8 cellular contexts compared by ENCODE assay signal in genomic region chr3:192409838-192410683, GRCh38.
A peak's percentile ranks its signal among the peaks of the same experiment; 100 is the strongest.
DNase-seq lines count a peak whose midpoint lies in the region; ATAC-seq lines count a peak whose summit lies in the region.

No MANE protein-coding gene starts in this region.

- POLR2A ChIA-PET in T-cell (lab: Charles Lee) = interaction anchor here in 1 of 2 donors (0.5 kb wide), 1 partner anchor 11 kb away, joined by 4 read pairs; no protein-coding TSS in a partner anchor

- H3K4me3 Mint-ChIP-seq in activated T-cell treated with anti-CD3 and anti-CD28 coated beads, Interleukin-2, amount 50 U/mL, for 24 hours = no peak overlapping the region
- no peak overlapping the region for H3K4me3 Mint-ChIP-seq in T-cell

- H3K27me3 Mint-ChIP-seq in activated T-cell treated with anti-CD3 and anti-CD28 coated beads, Interleukin-2, amount 50 U/mL, for 24 hours = peaks cover 53% of the 10 kb centered on the region
- H3K27me3 Mint-ChIP-seq in T-cell = peaks cover 46 to 48% of the 10 kb centered on the region in 2 donors

- DNase-seq in HuH-7.5 (ENCODE audit: low spot score) (peak; percentile 56), ecto neural progenitor cell (ENCODE audit: low spot score) (peak; percentile 55), T-cell (no peak), left colon (no peak), SIG-M5 (lab: John Stamatoyannopoulos, UW) (no peak)
- no peak for DNase-seq in activated T-cell treated with anti-CD3 and anti-CD28 coated beads, Interleukin-2, amount 50 U/mL, for 24 hours

- H3K36me3 ChIP-seq in mesodermal cell (ENCODE audit: control insufficient read depth, insufficient read depth, low read length) = no peaks in the 10 kb centered on the region

- no peak overlapping the region for H3K27ac ChIP-seq in mesodermal cell (ENCODE audit: low read depth, low read length, severe bottlenecking)

- CTCF ChIA-PET in T-cell (lab: Charles Lee) = interaction anchor here in 1 of 2 donors (0.6 kb wide), 1 partner anchor 19 kb away, joined by 3 read pairs; no protein-coding TSS in a partner anchor

- no peaks in the 10 kb centered on the region for H3K9me3 Mint-ChIP-seq in activated T-cell treated with anti-CD3 and anti-CD28 coated beads, Interleukin-2, amount 50 U/mL, for 24 hours
- H3K9me3 Mint-ChIP-seq in T-cell = no peaks in the 10 kb centered on the region

- no peaks in the 10 kb centered on the region for H3K36me3 Mint-ChIP-seq in activated T-cell treated with anti-CD3 and anti-CD28 coated beads, Interleukin-2, amount 50 U/mL, for 24 hours (ENCODE audit: low read depth)
- H3K36me3 Mint-ChIP-seq in T-cell = no peaks in the 10 kb centered on the region

- WGBS in mesodermal cell (ENCODE audit: insufficient coverage in 2 of 2), 2 experiments = 2 to 3% methylated on average over 38 to 42 of the region's 53 CpGs

- ATAC-seq in GM18861 (IDR thresholded peaks at IDR 0.05; ENCODE audit: unreplicated experiment) = peak; percentile 7
- no peak for ATAC-seq in T-cell (replicated peaks in 1 of 4)
- ATAC-seq in left colon = no peak

- H3K4me3 ChIP-seq in mesodermal cell (ENCODE audit: extremely low read depth, insufficient read depth, low read length, poor library complexity, severe bottlenecking) = peak overlapping the region; percentile 53

- H3K4me1 Mint-ChIP-seq in activated T-cell treated with anti-CD3 and anti-CD28 coated beads, Interleukin-2, amount 50 U/mL, for 24 hours (ENCODE audit: low read depth) = peaks cover 4% of the 10 kb centered on the region
- H3K4me1 Mint-ChIP-seq in T-cell = peaks cover 0 to 2% (median 2%) of the 10 kb centered on the region in 3 donors

- H3K4me1 ChIP-seq in mesodermal cell (ENCODE audit: control insufficient read depth, insufficient read depth, low read length, poor library complexity, severe bottlenecking) = no peaks in the 10 kb centered on the region

- intact Hi-C loops in left colon (cut with DNase I, micrococcal nuclease) = no loop called here

- H3K27ac Mint-ChIP-seq in activated T-cell treated with anti-CD3 and anti-CD28 coated beads, Interleukin-2, amount 50 U/mL, for 24 hours = no peak overlapping the region
- H3K27ac Mint-ChIP-seq in T-cell = no peak overlapping the region

- no peaks in the 10 kb centered on the region for H3K9me3 ChIP-seq in mesodermal cell (ENCODE audit: control insufficient read depth, low read length)

Comparison
In these comparisons a context has a peak if more than half of its experiments do, and no peak if none do; other contexts are left out.
1. DNase-seq: peak in HuH-7.5 (single experiment) and ecto neural progenitor cell (single experiment); none in activated T-cell treated with anti-CD3 and anti-CD28 coated beads, Interleukin-2, amount 50 U/mL, for 24 hours (single experiment), T-cell (0 of 34), left colon (0 of 2) and SIG-M5 (single experiment).